Comparison of ENCODE assay signal across 9 cellular contexts in genomic region chr1:220880367-220880680, GRCh38. TPM values are rescaled to one million over a fixed set of nuclear protein-coding genes. Genes with fewer than 3 reads are reported as not detected.
A peak's percentile ranks its signal among the peaks of the same experiment; 100 is the strongest.
DNase-seq lines count a peak whose midpoint lies in the region; ATAC-seq, FAIRE-seq and TF ChIP-seq lines count a peak whose summit lies in the region.
"Had no signal": no experiment of that assay in that cellular context is flagged by ENCODE, and none has a peak within 500 bp of the region (broad histone marks: within the 10 kb centered on the region; RNA-seq: fewer than 3 reads in every experiment).

No MANE protein-coding gene starts in this region.

- H3K4me2 ChIP-seq in K562 (ENCODE audit: insufficient read depth, low read length) (peak overlapping the region; percentile 47), mesenchymal stem cell (ENCODE audit: low read length, poor library complexity, severe bottlenecking) (peak overlapping the region; percentile 57)

- H3K36me3 ChIP-seq in K562 (ENCODE audit: control insufficient read depth, insufficient read depth, low read length) (no peaks in the 10 kb centered on the region), mesenchymal stem cell (ENCODE audit: control insufficient read depth in 1 of 2, insufficient read depth in 2 of 2, low read depth in 1 of 2, low read length in 2 of 2) (peaks cover 24 to 36% of the 10 kb centered on the region in 2 experiments), thyroid gland (peaks cover 4 to 11% of the 10 kb centered on the region in 2 donors)

- TF ChIP-seq CTCF in K562 (IDR thresholded peaks at IDR 0.05 in 2 of 3, conservative IDR thresholded peaks at IDR 0.05 in 1 of 3; ENCODE audit: insufficient read depth in 2 of 3, low read depth in 1 of 3, low read length in 3 of 3) = no peak
- TF ChIP-seq CTCF in thyroid gland (IDR thresholded peaks at IDR 0.05) = no peak

- H3K18ac ChIP-seq in mesenchymal stem cell (ENCODE audit: low read depth in 1 of 2, low read length in 2 of 2) = peak overlapping the region; percentile 97 to 98

- no TSS peak for BruUV-seq in K562 (replicated peaks; lab: Mats Ljungman, UMichigan)

- H3K27me3 Mint-ChIP-seq in activated T-cell treated with anti-CD3 and anti-CD28 coated beads, Interleukin-2, amount 50 U/mL, for 4 hours (ENCODE audit: low read depth) = peaks cover 70% of the 10 kb centered on the region

- H3K9me3 Mint-ChIP-seq in activated T-cell treated with anti-CD3 and anti-CD28 coated beads, Interleukin-2, amount 50 U/mL, for 4 hours = no peaks in the 10 kb centered on the region

- TF ChIP-seq EP300 in K562 (IDR thresholded peaks at IDR 0.05; ENCODE audit: low read length) = no peak

- H3K4me3 ChIP-seq in K562 (peak overlapping the region; percentile 59), mesenchymal stem cell (ENCODE audit: insufficient read depth in 1 of 2, low read depth in 1 of 2, low read length in 2 of 2) (peak overlapping the region; percentile 72 to 91), thyroid gland (replicated peaks in 1 of 3) (peak overlapping the region in 2 of 3 donors; percentile 67 to 74)

- H2BK12ac ChIP-seq in mesenchymal stem cell (ENCODE audit: low read length in 2 of 2) = peak overlapping the region; percentile 26 to 49

- DNase-seq in activated T-cell treated with anti-CD3 and anti-CD28 coated beads, Interleukin-2, amount 50 U/mL, for 4 hours = no peak
- no peak for DNase-seq in activated T-cell treated with anti-CD3 and anti-CD28 coated beads, Interleukin-2, amount 50 U/mL, for 1 hour
- DNase-seq in K562 (ENCODE audit: extremely low read depth in 1 of 4, low spot score in 3 of 4) (no peak), mesenchymal stem cell (no peak), thyroid gland (no peak), NCI-H187 treated with DMSO at 0.1 percent for 48 hours (lab: John Stamatoyannopoulos, UW) (no peak), DMS53 treated with DMSO at 0.1 percent for 48 hours (lab: John Stamatoyannopoulos, UW; ENCODE audit: unreplicated experiment) (no peak), NCI-H2029 (lab: John Stamatoyannopoulos, UW) (no peak)
- DNase-seq: DND-41 had no signal

- peak overlapping the region; percentile 66; the same call in 1 of the 3 replicates for H3K27ac ChIP-seq in K562 (ENCODE audit: extremely low read depth, low read depth, low read length)
- H3K27ac ChIP-seq in mesenchymal stem cell (ENCODE audit: low read length, poor library complexity, severe bottlenecking) = peak overlapping the region; percentile 75
- H3K27ac ChIP-seq in thyroid gland = peak overlapping the region; percentile 89 to 98 (median 95)

- peaks cover 33% of the 10 kb centered on the region for H3K4me1 Mint-ChIP-seq in activated T-cell treated with anti-CD3 and anti-CD28 coated beads, Interleukin-2, amount 50 U/mL, for 4 hours (ENCODE audit: low read depth)

- ATAC-seq in activated T-cell treated with anti-CD3 and anti-CD28 coated beads, Interleukin-2, amount 50 U/mL, for 4 hours = no peak
- no peak; the same call in 2 of the 3 replicates for ATAC-seq in K562

- in situ Hi-C loops in K562 (cut with MboI) = no loop called here

- peak overlapping the region; percentile 95 for H2BK5ac ChIP-seq in mesenchymal stem cell (ENCODE audit: low read depth, low read length, poor library complexity, severe bottlenecking)

- POLR2A ChIA-PET in K562 (lab: Yijun Ruan, JAX) = no interaction called here

- H4K91ac ChIP-seq in mesenchymal stem cell (ENCODE audit: low read length) = peak overlapping the region; percentile 85

- peak overlapping the region; percentile 93 to 97 for H3K23ac ChIP-seq in mesenchymal stem cell (ENCODE audit: low read length in 2 of 2)

- TF ChIP-seq RAD21 in K562 (CRISPR knock-in tag; conservative IDR thresholded peaks at IDR 0.05 in 1 of 2, IDR thresholded peaks at IDR 0.05 in 1 of 2) = no peak

- peak overlapping the region; percentile 82 for H2BK15ac ChIP-seq in mesenchymal stem cell (ENCODE audit: low read depth, poor library complexity, severe bottlenecking)

- peaks cover 10 to 47% of the 10 kb centered on the region in 2 experiments; a peak in 4 of 5 replicates for H3K27me3 ChIP-seq in K562 (ENCODE audit: control insufficient read depth in 2 of 2, insufficient read depth in 2 of 2, low read length in 2 of 2)
- no peaks in the 10 kb centered on the region for H3K27me3 ChIP-seq in mesenchymal stem cell (ENCODE audit: control insufficient read depth in 1 of 2, insufficient read depth in 1 of 2, low read length in 2 of 2)
- no peaks in the 10 kb centered on the region for H3K27me3 ChIP-seq in thyroid gland

- peak overlapping the region; percentile 16 for H2AK5ac ChIP-seq in mesenchymal stem cell (ENCODE audit: low read length, severe bottlenecking)

- peak overlapping the region; percentile 97 to 99 for H3K4ac ChIP-seq in mesenchymal stem cell (ENCODE audit: low read depth in 1 of 2, low read length in 2 of 2)

- no peaks in the 10 kb centered on the region for H3K9me1 ChIP-seq in K562 (ENCODE audit: control insufficient read depth, insufficient read depth, low read length)

- peak overlapping the region; percentile 65 for H3K4me3 Mint-ChIP-seq in activated T-cell treated with anti-CD3 and anti-CD28 coated beads, Interleukin-2, amount 50 U/mL, for 4 hours

- TF ChIP-seq POLR2A in K562 (conservative IDR thresholded peaks at IDR 0.05) = no peak
- TF ChIP-seq POLR2A in thyroid gland (IDR thresholded peaks at IDR 0.05) = no peak

- peaks cover 1% of the 10 kb centered on the region for H3K36me3 Mint-ChIP-seq in activated T-cell treated with anti-CD3 and anti-CD28 coated beads, Interleukin-2, amount 50 U/mL, for 4 hours (ENCODE audit: insufficient read depth)

- 0 out of 3 replicates have a peak, but pooled peaks cover 3% of the 10 kb centered on the region for H3K79me2 ChIP-seq in K562 (ENCODE audit: control insufficient read depth, insufficient read depth, low read length)

- H4K8ac ChIP-seq in mesenchymal stem cell (ENCODE audit: low read length) = peak overlapping the region; percentile 96

- H2AFZ ChIP-seq in K562 (ENCODE audit: low read depth, low read length) = peak overlapping the region; percentile 77
- H2AFZ ChIP-seq in mesenchymal stem cell (ENCODE audit: low read depth, low read length) = no peak overlapping the region

- no peak for FAIRE-seq in K562 (lab: Jason Lieb, UNC)

- no peaks in the 10 kb centered on the region for H4K20me1 ChIP-seq in K562 (replicated peaks; ENCODE audit: control insufficient read depth, insufficient read depth, low read length)

- intact Hi-C loops in K562 (cut with micrococcal nuclease) (no loop called here), thyroid gland (cut with DNase I) (no loop called here)

- no peaks in the 10 kb centered on the region for H3K79me1 ChIP-seq in mesenchymal stem cell (replicated peaks; ENCODE audit: low read length, poor library complexity, severe bottlenecking)

- 3% methylated on average over 9 of the region's 9 CpGs for WGBS in K562 (ENCODE audit: insufficient coverage, low coverage, missing lambda C conversion rate)
- WGBS in mesenchymal stem cell = 0% methylated on average over 3 of the region's 9 CpGs
- WGBS in thyroid gland, 2 donors = 31 to 38% methylated on average over 9 of the region's 9 CpGs

- CTCF ChIA-PET in K562 (lab: Yijun Ruan, JAX; ENCODE audit: low intra/inter-chr PET ratio) = no interaction called here

- H3K9me3 ChIP-seq in K562 (replicated peaks; ENCODE audit: control insufficient read depth, insufficient read depth, low read depth, low read length) = no peaks in the 10 kb centered on the region
- H3K9me3 ChIP-seq in mesenchymal stem cell (ENCODE audit: control insufficient read depth, low read length) = no peaks in the 10 kb centered on the region
- H3K9me3 ChIP-seq in thyroid gland = no peaks in the 10 kb centered on the region

- H3K4me1 ChIP-seq in K562 (replicated peaks in 1 of 2; ENCODE audit: control insufficient read depth in 2 of 2, insufficient read depth in 2 of 2, low read length in 2 of 2) (peaks cover 0 to 34% of the 10 kb centered on the region in 2 experiments; a peak in 2 of 5 replicates), mesenchymal stem cell (ENCODE audit: control insufficient read depth, insufficient read depth, low read depth, low read length) (peaks cover 22% of the 10 kb centered on the region), thyroid gland (peaks cover 8 to 14% of the 10 kb centered on the region in 2 donors)

- H2BK120ac ChIP-seq in mesenchymal stem cell (ENCODE audit: low read depth, low read length) = peak overlapping the region; percentile 99

- H3K14ac ChIP-seq in mesenchymal stem cell (ENCODE audit: low read length in 2 of 2) = peak overlapping the region; percentile 39 to 83

- H3K9ac ChIP-seq in K562 (ENCODE audit: insufficient read depth in 1 of 2, low read depth in 2 of 2, low read length in 2 of 2) (peak overlapping the region; percentile 69 to 92), mesenchymal stem cell (ENCODE audit: low read length) (peak overlapping the region; percentile 93)

TF ChIP-seq in K562, 482 proteins besides CTCF, POLR2A, EP300 and RAD21 (continues in another document):
- TF ChIP-seq ZNF354B (CRISPR knock-in tag; IDR thresholded peaks at IDR 0.05) = no peak
- no peak for TF ChIP-seq XRCC3 (IDR thresholded peaks at IDR 0.05)
- no peak for TF ChIP-seq SMAD4 (CRISPR knock-in tag; conservative IDR thresholded peaks at IDR 0.05)
- TF ChIP-seq CREM (IDR thresholded peaks at IDR 0.05; ENCODE audit: low read depth) = no peak
- TF ChIP-seq KAT2B (IDR thresholded peaks at IDR 0.05; ENCODE audit: low read depth, low read length) = no peak

RNA-seq across cellular contexts. Expression of gene HLX, which starts 1.1 kb away (rescaled TPM):
- 1 to 10 TPM in 1 of 3 donors, under 1 TPM in 2; 0.30 to 2.4 (median 0.47) TPM for total RNA-seq in activated T-cell treated with anti-CD3 and anti-CD28 coated beads, Interleukin-2, amount 50 U/mL, for 4 hours
- total RNA-seq in K562 (2011; cell fraction: chromatin; rRNA removed; ENCODE audit: low replicate concordance) = 1.3 and 1.6 TPM in 2 replicates
- 1.1 and 2.3 TPM in 2 replicates for total RNA-seq in K562 (2011; cell fraction: nucleolus; rRNA removed)
- total RNA-seq in K562 (2011; cell fraction: nucleoplasm; rRNA removed) = 1.2 and 1.5 TPM in 2 replicates
- total RNA-seq in K562 (2014; rRNA removed) = 2.2 and 2.6 TPM in 2 replicates
- 0.69 and 0.70 TPM in 2 replicates for total RNA-seq in K562 (2014; rRNA removed; fragmentation: Illumina TruSeq; extraction: Trizol)
- total RNA-seq in K562 (2015; rRNA removed; fragmentation: Illumina TruSeq; extraction: Trizol) = 1.2 and 1.7 TPM in 2 replicates
- 2.3 and 3.0 TPM in 2 replicates for total RNA-seq in K562 (2021)
- 0.05 and 0.21 TPM in 2 replicates for polyA plus RNA-seq in K562 (2011; rRNA removed)
- polyA plus RNA-seq in K562 (2011; cell fraction: cytosol; rRNA removed) = 0.01 and 0.72 TPM in 2 replicates
- polyA plus RNA-seq in K562 (2011; cell fraction: nucleus; rRNA removed) = 0.18 and 1.6 TPM in 2 replicates
- 2.7 and 3.6 TPM in 2 replicates for polyA plus RNA-seq in K562 (2012)
- polyA plus RNA-seq in K562 (2014; fragmentation: Illumina TruSeq; extraction: Trizol) = 1.6 and 2.8 TPM in 2 replicates
- under 1 TPM; 0.10 TPM for polyA plus RNA-seq in K562 (2014; fragmentation: Nextera tagmentation; extraction: Ambion mirVana)
- 1.7 and 2.4 TPM in 2 replicates for polyA plus RNA-seq in K562 (2014; rRNA removed)
- 0.06 and 0.21 TPM in 2 replicates for polyA minus RNA-seq in K562 (2011; rRNA and poly(A)+ RNA removed)
- polyA minus RNA-seq in K562 (2011; cell fraction: cytosol; rRNA and poly(A)+ RNA removed) = 0.67 TPM in 1 of 2 replicates, not detected in the other
- polyA minus RNA-seq in K562 (2011; cell fraction: nucleus; rRNA and poly(A)+ RNA removed) = 0.22 and 0.54 TPM in 2 replicates
- polyA plus RNA-seq in mesenchymal stem cell (2013, experiment 1 of 2) = 37.2 TPM
- polyA plus RNA-seq in mesenchymal stem cell (2013, experiment 2 of 2) = 35.9 TPM
- 1 to 10 TPM; 3.1 to 5.1 (median 4.2) TPM for total RNA-seq in thyroid gland
